16 cellular contexts compared by ENCODE assay signal in genomic region chr16:1288813-1289479, GRCh38. TPM values are rescaled to one million over a fixed set of nuclear protein-coding genes. Genes with fewer than 3 reads are reported as not detected.
DNase-seq lines count a peak whose midpoint lies in the region; ATAC-seq and TF ChIP-seq lines count a peak whose summit lies in the region.
"Had no signal": no experiment of that assay in that cellular context is flagged by ENCODE, and none has a peak within 500 bp of the region (broad histone marks: within the 10 kb centered on the region; RNA-seq: fewer than 3 reads in every experiment).

No MANE protein-coding gene starts in this region.

- H3K9me3 Mint-ChIP-seq in activated B cell treated with CpG ODN at 0.5 μM for 24 hours: no peaks in the 10 kb centered on the region
- H3K9me3 Mint-ChIP-seq in stimulated activated naive CD8-positive, alpha-beta T cell treated with anti-CD3 and anti-CD28 coated beads, Interleukin-15, amount 100 ng/mL, for 72 hours: no peaks in the 10 kb centered on the region
- H3K9me3 Mint-ChIP-seq: activated naive CD4-positive, alpha-beta T cell treated with anti-CD3 and anti-CD28 coated beads, Interleukin-2, amount 50 U/mL, for 24 hours; CD8-positive, alpha-beta memory T cell; IgD-negative memory B cell; immature natural killer cell had no signal

- H3K4me3 ChIP-seq in ovary: no peak overlapping the region
- H3K4me3 ChIP-seq: upper lobe of right lung had no signal

- H3K27ac Mint-ChIP-seq in activated B cell treated with CpG ODN at 0.5 μM for 24 hours: no peak overlapping the region
- H3K27ac Mint-ChIP-seq in stimulated activated naive CD8-positive, alpha-beta T cell treated with anti-CD3 and anti-CD28 coated beads, Interleukin-15, amount 100 ng/mL, for 72 hours: no peak overlapping the region
- H3K27ac Mint-ChIP-seq: activated naive CD4-positive, alpha-beta T cell treated with anti-CD3 and anti-CD28 coated beads, Interleukin-2, amount 50 U/mL, for 24 hours; CD8-positive, alpha-beta memory T cell; immature natural killer cell had no signal

- TF ChIP-seq CTCF in activated B cell treated with CpG ODN at 0.5 μM for 24 hours (IDR thresholded peaks at IDR 0.05): no peak
- TF ChIP-seq CTCF in ovary (IDR thresholded peaks at IDR 0.05): no peak

- TF ChIP-seq EP300 in ovary (IDR thresholded peaks at IDR 0.05): no peak

- no peak overlapping the region for H3K27ac ChIP-seq in ovary
- H3K27ac ChIP-seq: upper lobe of right lung had no signal

- POLR2A ChIA-PET in activated B cell treated with CpG ODN at 0.5 μM for 24 hours (lab: Charles Lee): no interaction called here

- peaks cover 35% of the 10 kb centered on the region for H3K27me3 Mint-ChIP-seq in activated B cell treated with CpG ODN at 0.5 μM for 24 hours
- H3K27me3 Mint-ChIP-seq in stimulated activated naive CD8-positive, alpha-beta T cell treated with anti-CD3 and anti-CD28 coated beads, Interleukin-15, amount 100 ng/mL, for 72 hours: peaks cover 83% of the 10 kb centered on the region

- no peaks in the 10 kb centered on the region for H3K36me3 ChIP-seq in ovary
- H3K36me3 ChIP-seq: upper lobe of right lung had no signal

- H3K36me3 Mint-ChIP-seq in activated B cell treated with CpG ODN at 0.5 μM for 24 hours (ENCODE audit: low read depth): no peaks in the 10 kb centered on the region
- H3K36me3 Mint-ChIP-seq: activated naive CD4-positive, alpha-beta T cell treated with anti-CD3 and anti-CD28 coated beads, Interleukin-2, amount 50 U/mL, for 24 hours; CD8-positive, alpha-beta memory T cell; IgD-negative memory B cell; immature natural killer cell had no signal

- no peak overlapping the region for H3K4me3 Mint-ChIP-seq in activated B cell treated with CpG ODN at 0.5 μM for 24 hours
- peak overlapping the region; percentile 26 to 73 for H3K4me3 Mint-ChIP-seq in stimulated activated naive CD8-positive, alpha-beta T cell treated with anti-CD3 and anti-CD28 coated beads, Interleukin-15, amount 100 ng/mL, for 72 hours
- H3K4me3 Mint-ChIP-seq: activated naive CD4-positive, alpha-beta T cell treated with anti-CD3 and anti-CD28 coated beads, Interleukin-2, amount 50 U/mL, for 24 hours; immature natural killer cell had no signal

- H3K9me3 ChIP-seq in ovary: no peaks in the 10 kb centered on the region
- H3K9me3 ChIP-seq: upper lobe of right lung had no signal

- CTCF ChIA-PET in activated B cell treated with CpG ODN at 0.5 μM for 24 hours (lab: Charles Lee): no interaction called here

- 27 to 31% (median 30%) methylated on average over 15 to 20 of the region's 20 CpGs for WGBS in ovary, 3 donors

- intact Hi-C loops in activated B cell treated with CpG ODN at 0.5 μM for 24 hours (cut with micrococcal nuclease) (no loop called here), ovary (cut with DNase I) (no loop called here)

- H3K4me1 ChIP-seq in ovary (ENCODE audit: insufficient read depth): no peaks in the 10 kb centered on the region
- H3K4me1 ChIP-seq: upper lobe of right lung had no signal

- no peak for TF ChIP-seq POLR2A in ovary (IDR thresholded peaks at IDR 0.05)

- peaks cover 7% of the 10 kb centered on the region for H3K4me1 Mint-ChIP-seq in activated B cell treated with CpG ODN at 0.5 μM for 24 hours
- H3K4me1 Mint-ChIP-seq in stimulated activated naive CD8-positive, alpha-beta T cell treated with anti-CD3 and anti-CD28 coated beads, Interleukin-15, amount 100 ng/mL, for 72 hours: peaks cover 19% of the 10 kb centered on the region
- H3K4me1 Mint-ChIP-seq: activated naive CD4-positive, alpha-beta T cell treated with anti-CD3 and anti-CD28 coated beads, Interleukin-2, amount 50 U/mL, for 24 hours; immature natural killer cell had no signal

- DNase-seq in stimulated activated CD4-positive, alpha-beta T cell treated with anti-CD3 and anti-CD28 coated beads, Interleukin-4, amount 100 ng/mL, for 1 hour: peak; percentile 25
- no peak for DNase-seq in stimulated activated CD4-positive, alpha-beta T cell treated with anti-CD3 and anti-CD28 coated beads, Interleukin-1b, Interleukin-23, amount 100 ng/mL, for 48 hours
- DNase-seq in activated B cell treated with CpG ODN at 0.5 μM for 24 hours (no peak), ovary (no peak), SKM-1 treated with dmso at 0.1 percent for 144 hours (lab: John Stamatoyannopoulos, UW; ENCODE audit: unreplicated experiment) (no peak)
- DNase-seq in stimulated activated naive CD8-positive, alpha-beta T cell treated with anti-CD3 and anti-CD28 coated beads, Interleukin-15, amount 100 ng/mL, for 72 hours: no peak
- DNase-seq: activated CD4-positive, alpha-beta T cell treated with anti-CD3 and anti-CD28 coated beads for 1 hour; immature natural killer cell; NCI-H2029 treated with DMSO at 0.1 percent for 48 hours; upper lobe of right lung had no signal

- ATAC-seq in activated B cell treated with CpG ODN at 0.5 μM for 24 hours (ENCODE audit: low read depth): peak; percentile 49
- ATAC-seq in stimulated activated naive CD8-positive, alpha-beta T cell treated with anti-CD3 and anti-CD28 coated beads, Interleukin-15, amount 100 ng/mL, for 72 hours: peak; percentile 54
- ATAC-seq: upper lobe of right lung had no signal

- peaks cover 3% of the 10 kb centered on the region for H3K27me3 ChIP-seq in ovary

RNA-seq across cellular contexts. Expression of gene UBE2I, which starts 20.5 kb away (rescaled TPM):
- 220 and 240 TPM in 2 replicates for total RNA-seq in activated B cell treated with CpG ODN at 0.5 μM for 24 hours
- total RNA-seq in ovary: 100 to 1,000 TPM in 5 of 7 donors, 10 to 100 TPM in 2; 63.9 to 180 (median 145) TPM
- polyA plus RNA-seq in ovary: 100 to 1,000 TPM; 104 to 258 TPM

RNA-seq across cellular contexts. Expression of gene TPSD1, which starts 33.1 kb away (rescaled TPM):
- not detected in 2 replicates for total RNA-seq in activated B cell treated with CpG ODN at 0.5 μM for 24 hours
- under 1 TPM in 3 of 7 donors, not detected in 4; 0.23 to 0.69 (median 0.65) TPM for total RNA-seq in ovary
- under 1 TPM in 1 of 2 donors, not detected in 1; 0.56 TPM for polyA plus RNA-seq in ovary
- total RNA-seq: CD8-positive, alpha-beta memory T cell; cerebellum; fibroblast of lung; SK-MEL-5 had no signal
- polyA plus RNA-seq: CD8-positive, alpha-beta memory T cell; fibroblast of lung; IgD-negative memory B cell; immature natural killer cell had no signal

RNA-seq across cellular contexts. Expression of gene BAIAP3, which starts 44.5 kb away (rescaled TPM):
- total RNA-seq in activated B cell treated with CpG ODN at 0.5 μM for 24 hours: 6.5 and 8.5 TPM in 2 replicates
- total RNA-seq in ovary: 10 to 100 TPM in 1 of 7 donors, 1 to 10 TPM in 5, under 1 TPM in 1; 0.25 to 26.1 (median 2.6) TPM
- polyA plus RNA-seq in ovary: under 1 TPM; 0.25 to 0.63 TPM

RNA-seq across cellular contexts. Expression of gene TPSAB1, which starts 48.4 kb away (rescaled TPM):
- total RNA-seq in activated B cell treated with CpG ODN at 0.5 μM for 24 hours: not detected in 2 replicates
- total RNA-seq in ovary: 10 to 100 TPM in 1 of 7 donors, 1 to 10 TPM in 3, under 1 TPM in 1, not detected in 2; 0.83 to 12.5 (median 8.3) TPM
- polyA plus RNA-seq in ovary: 10 to 100 TPM in 1 of 2 donors, 1 to 10 TPM in 1; 3.1 to 16.2 TPM
- total RNA-seq: CD8-positive, alpha-beta memory T cell; fibroblast of lung; SK-MEL-5 had no signal
- polyA plus RNA-seq: CD8-positive, alpha-beta memory T cell; fibroblast of lung; IgD-negative memory B cell; immature natural killer cell had no signal

RNA-seq across cellular contexts. Expression of gene TPSB2, which starts 59.0 kb away (rescaled TPM):
- total RNA-seq in activated B cell treated with CpG ODN at 0.5 μM for 24 hours (not detected in 2 replicates), ovary (1 to 10 TPM in 4 of 7 donors, not detected in 3; 1.4 to 7.4 (median 4.4) TPM)
- 10 to 100 TPM in 1 of 2 donors, 1 to 10 TPM in 1; 1.0 to 17.3 TPM for polyA plus RNA-seq in ovary
- total RNA-seq: CD8-positive, alpha-beta memory T cell; cerebellum; fibroblast of lung; SK-MEL-5 had no signal
- polyA plus RNA-seq: CD8-positive, alpha-beta memory T cell; fibroblast of lung; IgD-negative memory B cell; immature natural killer cell had no signal
